Comparison of ENCODE assay signal across 10 cellular contexts in genomic region chr22:46775789-46776485, GRCh38. TPM values are rescaled to one million over a fixed set of nuclear protein-coding genes. Genes with fewer than 3 reads are reported as not detected.
DNase-seq lines count a peak whose midpoint lies in the region; ATAC-seq and TF ChIP-seq lines count a peak whose summit lies in the region.
"Had no signal": no experiment of that assay in that cellular context is flagged by ENCODE, and none has a peak within 500 bp of the region (broad histone marks: within the 10 kb centered on the region; RNA-seq: fewer than 3 reads in every experiment).

No MANE protein-coding gene starts in this region.

- no peaks in the 10 kb centered on the region for H3K9me3 Mint-ChIP-seq in activated CD4-positive, alpha-beta T cell treated with anti-CD3 and anti-CD28 coated beads for 36 hours (ENCODE audit: low read depth)
- no peaks in the 10 kb centered on the region for H3K9me3 Mint-ChIP-seq in effector memory CD8-positive, alpha-beta T cell
- no peaks in the 10 kb centered on the region for H3K9me3 Mint-ChIP-seq in progenitor cell of endocrine pancreas (ENCODE audit: low read depth)

- ATAC-seq in activated CD4-positive, alpha-beta T cell treated with anti-CD3 and anti-CD28 coated beads for 36 hours: no peak
- no peak for ATAC-seq in effector memory CD8-positive, alpha-beta T cell (replicated peaks)
- ATAC-seq in GM21786 (IDR thresholded peaks at IDR 0.05; ENCODE audit: unreplicated experiment) (no peak), HG02973 (IDR thresholded peaks at IDR 0.05; ENCODE audit: unreplicated experiment) (no peak)

- no peaks in the 10 kb centered on the region for H3K9me3 ChIP-seq in Peyer's patch

- H3K36me3 ChIP-seq in Peyer's patch: no peaks in the 10 kb centered on the region

- POLR2A ChIA-PET in activated CD4-positive, alpha-beta T cell treated with anti-CD3 and anti-CD28 coated beads for 36 hours (lab: Charles Lee): no interaction called here

- H3K27ac Mint-ChIP-seq in activated CD4-positive, alpha-beta T cell treated with anti-CD3 and anti-CD28 coated beads for 36 hours: peak overlapping the region; percentile 78
- peak overlapping the region; percentile 92 to 97 for H3K27ac Mint-ChIP-seq in effector memory CD8-positive, alpha-beta T cell
- H3K27ac Mint-ChIP-seq in progenitor cell of endocrine pancreas: peak overlapping the region; percentile 43

- intact Hi-C loops in activated CD4-positive, alpha-beta T cell treated with anti-CD3 and anti-CD28 coated beads for 36 hours (cut with DNase I, micrococcal nuclease): loop anchor here in 1 of 2 experiments (2.0 kb wide), 1 partner anchor 15 kb away; no protein-coding TSS in a partner anchor

- H3K4me1 Mint-ChIP-seq in activated CD4-positive, alpha-beta T cell treated with anti-CD3 and anti-CD28 coated beads for 36 hours: peaks cover 59% of the 10 kb centered on the region
- peaks cover 54 to 64% of the 10 kb centered on the region in 2 donors for H3K4me1 Mint-ChIP-seq in effector memory CD8-positive, alpha-beta T cell (ENCODE audit: low read depth in 2 of 2)
- H3K4me1 Mint-ChIP-seq in progenitor cell of endocrine pancreas (ENCODE audit: low read depth): peaks cover 10% of the 10 kb centered on the region

- H3K36me3 Mint-ChIP-seq in activated CD4-positive, alpha-beta T cell treated with anti-CD3 and anti-CD28 coated beads for 36 hours (ENCODE audit: low read depth): peaks cover 14% of the 10 kb centered on the region
- H3K36me3 Mint-ChIP-seq in effector memory CD8-positive, alpha-beta T cell (ENCODE audit: insufficient read depth): peaks cover 16% of the 10 kb centered on the region
- H3K36me3 Mint-ChIP-seq in progenitor cell of endocrine pancreas (ENCODE audit: insufficient read depth): peaks cover 1% of the 10 kb centered on the region

- no peak for TF ChIP-seq POLR2A in Peyer's patch (IDR thresholded peaks at IDR 0.05)

- H3K27me3 ChIP-seq in Peyer's patch: no peaks in the 10 kb centered on the region

- H3K4me3 Mint-ChIP-seq in activated CD4-positive, alpha-beta T cell treated with anti-CD3 and anti-CD28 coated beads for 36 hours: peak overlapping the region; percentile 67
- H3K4me3 Mint-ChIP-seq in effector memory CD8-positive, alpha-beta T cell: peak overlapping the region; percentile 31 to 56
- no peak overlapping the region for H3K4me3 Mint-ChIP-seq in progenitor cell of endocrine pancreas (ENCODE audit: low read depth)

- H3K4me1 ChIP-seq in Peyer's patch: peaks cover 4 to 49% (median 44%) of the 10 kb centered on the region in 4 donors

- CTCF ChIA-PET in activated CD4-positive, alpha-beta T cell treated with anti-CD3 and anti-CD28 coated beads for 36 hours (lab: Charles Lee): interaction anchor here (0.6 to 1.7 kb wide), 3 partner anchors 17 to 214 kb away, joined by 4 to 6 read pairs (median 6); no protein-coding TSS in a partner anchor

- H3K27me3 Mint-ChIP-seq in activated CD4-positive, alpha-beta T cell treated with anti-CD3 and anti-CD28 coated beads for 36 hours: no peaks in the 10 kb centered on the region
- H3K27me3 Mint-ChIP-seq in effector memory CD8-positive, alpha-beta T cell: no peaks in the 10 kb centered on the region
- no peaks in the 10 kb centered on the region for H3K27me3 Mint-ChIP-seq in progenitor cell of endocrine pancreas

- peak overlapping the region; percentile 16 to 82 (median 55) for H3K27ac ChIP-seq in Peyer's patch

- H3K4me3 ChIP-seq in Peyer's patch: peak overlapping the region in 1 of 4 donors; percentile 29

- no peak for DNase-seq in activated CD4-positive, alpha-beta T cell treated with anti-CD3 and anti-CD28 coated beads for 36 hours
- no peak for DNase-seq in activated CD4-positive, alpha-beta T cell treated with anti-CD3 and anti-CD28 coated beads for 1 hour
- DNase-seq in Peyer's patch (peak in 1 of 3 donors; percentile 50), progenitor cell of endocrine pancreas (ENCODE audit: low spot score, unreplicated experiment) (no peak), activated gamma-delta T cell (lab: John Stamatoyannopoulos, UW) (no peak)
- no peak for DNase-seq in effector memory CD8-positive, alpha-beta T cell
- DNase-seq: hippocampal formation, occipital lobe had no signal

- TF ChIP-seq CTCF in Peyer's patch (IDR thresholded peaks at IDR 0.05): no peak
- TF ChIP-seq CTCF in progenitor cell of endocrine pancreas (IDR thresholded peaks at IDR 0.05; ENCODE audit: unreplicated experiment): no peak

RNA-seq across cellular contexts. Expression of gene TBC1D22A, which starts 13.5 kb away (rescaled TPM):
- 10 to 100 TPM; 36.0 to 38.0 TPM for total RNA-seq in activated CD4-positive, alpha-beta T cell treated with anti-CD3 and anti-CD28 coated beads for 36 hours
- total RNA-seq in Peyer's patch: 10 to 100 TPM; 42.6 to 70.4 (median 55.1) TPM
- 23.2 and 24.2 TPM in 2 replicates for total RNA-seq in progenitor cell of endocrine pancreas

RNA-seq across cellular contexts. Expression of gene CERK, which starts 37.9 kb away (rescaled TPM):
- total RNA-seq in activated CD4-positive, alpha-beta T cell treated with anti-CD3 and anti-CD28 coated beads for 36 hours: 10 to 100 TPM; 27.0 to 32.8 TPM
- 100 to 1,000 TPM in 1 of 4 donors, 10 to 100 TPM in 3; 89.1 to 131 (median 94.7) TPM for total RNA-seq in Peyer's patch
- 59.2 and 62.0 TPM in 2 replicates for total RNA-seq in progenitor cell of endocrine pancreas

Comparison
In these comparisons a context has a peak if more than half of its experiments do, and no peak if none do; other contexts are left out.
1. H3K27ac Mint-ChIP-seq: peak in every context shown above with its lines; median percentile 94 in effector memory CD8-positive, alpha-beta T cell; 78 in activated CD4-positive, alpha-beta T cell treated with anti-CD3 and anti-CD28 coated beads for 36 hours; 43 in progenitor cell of endocrine pancreas.